Comparison of ENCODE assay signal across 8 cellular contexts in genomic region chr20:49187330-49188100, GRCh38. TPM values are rescaled to one million over a fixed set of nuclear protein-coding genes. Genes with fewer than 3 reads are reported as not detected.
DNase-seq lines count a peak whose midpoint lies in the region; ATAC-seq and TF ChIP-seq lines count a peak whose summit lies in the region.

No MANE protein-coding gene starts in this region.

- peak; percentile 56 for DNase-seq in DMS79 treated with DMSO at 0.1 percent for 48 hours (lab: John Stamatoyannopoulos, UW)
- DNase-seq in NCI-H146 treated with DMSO at 0.1 percent for 48 hours (lab: John Stamatoyannopoulos, UW; ENCODE audit: unreplicated experiment): peak; percentile 46
- peak; percentile 45 for DNase-seq in activated T-helper 9 cell treated with anti-CD3 and anti-CD28 coated beads, Interleukin-2, amount 50 U/mL, for 16 hours (ENCODE audit: low read depth)
- peak; percentile 40 for DNase-seq in left cardiac atrium
- peak; percentile 70 for DNase-seq in sigmoid colon
- no peak for DNase-seq in NCI-H524 treated with DMSO at 0.1 percent for 48 hours (lab: John Stamatoyannopoulos, UW)
- no peak for DNase-seq in NCI-H2081 treated with DMSO at 0.1 percent for 48 hours (lab: John Stamatoyannopoulos, UW)

- H3K27ac ChIP-seq in sigmoid colon: peak overlapping the region; percentile 90 to 98 (median 96)

- intact Hi-C loops in left cardiac atrium (cut with DNase I) (no loop called here), sigmoid colon (cut with DNase I) (loop anchor here (2.0 kb wide), 2 partner anchors 31 to 55 kb away; partner anchors contain the start of gene DDX27)

- peak overlapping the region; percentile 79 to 95 (median 90) for H3K4me3 ChIP-seq in sigmoid colon

- TF ChIP-seq CTCF in sigmoid colon (IDR thresholded peaks at IDR 0.05): no peak

- no peak for TF ChIP-seq POLR2A in sigmoid colon (IDR thresholded peaks at IDR 0.05)

- no peaks in the 10 kb centered on the region for H3K36me3 ChIP-seq in sigmoid colon

- H3K9me3 ChIP-seq in sigmoid colon: no peaks in the 10 kb centered on the region

- no peaks in the 10 kb centered on the region for H3K27me3 ChIP-seq in sigmoid colon

- 0 to 1% methylated on average over 58 of the region's 58 CpGs for WGBS in sigmoid colon, 2 donors

- H3K4me1 ChIP-seq in sigmoid colon: peaks cover 0 to 40% (median 27%) of the 10 kb centered on the region in 4 donors

- TF ChIP-seq EP300 in sigmoid colon (IDR thresholded peaks at IDR 0.05): no peak

- peak; percentile 42 for ATAC-seq in GM21723 (IDR thresholded peaks at IDR 0.05; ENCODE audit: unreplicated experiment)
- peak; percentile 48 to 59 for ATAC-seq in left cardiac atrium

RNA-seq across cellular contexts. Expression of gene STAU1, which starts 0.6 kb away (rescaled TPM):
- total RNA-seq in left cardiac atrium (10 to 100 TPM; 48.7 to 61.8 TPM), sigmoid colon (100 to 1,000 TPM in 1 of 4 donors, 10 to 100 TPM in 3; 82.8 to 110 (median 92.7) TPM)
- 10 to 100 TPM; 51.9 to 66.1 (median 58.3) TPM for polyA plus RNA-seq in sigmoid colon

RNA-seq across cellular contexts. Expression of gene DDX27, which starts 31.7 kb away (rescaled TPM):
- total RNA-seq in left cardiac atrium (10 to 100 TPM; 13.3 to 19.0 TPM), sigmoid colon (10 to 100 TPM; 23.5 to 28.2 (median 27.8) TPM)
- 10 to 100 TPM; 16.8 to 40.4 (median 22.2) TPM for polyA plus RNA-seq in sigmoid colon

Comparison
In these comparisons a context has a peak if more than half of its experiments do, and no peak if none do; other contexts are left out.
1. DNase-seq: peak in DMS79 treated with DMSO at 0.1 percent for 48 hours (single experiment), NCI-H146 treated with DMSO at 0.1 percent for 48 hours (single experiment), activated T-helper 9 cell treated with anti-CD3 and anti-CD28 coated beads, Interleukin-2, amount 50 U/mL, for 16 hours (single experiment), left cardiac atrium (single experiment) and sigmoid colon (single experiment); none in NCI-H524 treated with DMSO at 0.1 percent for 48 hours (single experiment) and NCI-H2081 treated with DMSO at 0.1 percent for 48 hours (single experiment).